Comparison of ENCODE assay signal across 20 cellular contexts in the genomic region with DNA sequence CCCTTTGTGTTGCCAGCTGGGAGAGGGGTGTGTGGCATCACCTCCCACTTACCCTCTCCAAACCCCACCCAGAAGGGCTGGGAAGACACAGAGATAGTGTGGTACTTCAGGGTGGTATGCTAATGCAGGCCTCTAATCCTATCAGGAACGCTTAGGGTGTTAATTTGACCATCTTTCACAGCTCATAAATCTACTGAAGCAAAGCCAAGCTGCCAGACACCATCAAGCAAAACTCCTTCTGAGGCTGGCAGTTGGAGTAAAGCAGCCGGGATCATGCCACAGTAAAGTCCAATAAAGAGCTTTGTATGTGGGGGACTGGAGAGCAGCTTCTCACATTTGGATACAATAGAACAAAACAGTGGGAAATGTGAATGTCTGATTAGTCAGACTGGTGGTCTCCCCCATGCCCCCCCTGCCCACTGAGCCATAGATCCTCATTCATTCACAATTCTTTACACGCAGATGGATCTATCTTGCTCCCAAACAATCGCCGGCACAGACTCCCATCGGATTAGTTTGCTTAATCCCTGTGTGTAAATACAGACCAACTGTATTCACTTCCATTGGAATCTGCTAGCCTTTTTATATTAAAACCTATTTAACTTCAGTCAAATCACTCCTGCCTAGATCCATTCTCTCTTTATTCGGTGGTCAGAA. TPM values are rescaled to one million over a fixed set of nuclear protein-coding genes. Genes with fewer than 3 reads are reported as not detected.
DNase-seq lines count a peak whose midpoint lies in the region; ATAC-seq and TF ChIP-seq lines count a peak whose summit lies in the region.
"Had no signal": no experiment of that assay in that cellular context is flagged by ENCODE, and none has a peak within 500 bp of the region (broad histone marks: within the 10 kb centered on the region; RNA-seq: fewer than 3 reads in every experiment).

No MANE protein-coding gene starts in this region.

- WGBS in hepatocyte (ENCODE audit: low lambda C conversion rate, missing lambda C conversion rate): 16% methylated on average over 7 of the region's 7 CpGs

- peak; percentile 19 for DNase-seq in NCI-H1694 treated with DMSO at 0.1 percent for 48 hours (lab: John Stamatoyannopoulos, UW)
- DNase-seq in NCI-H1694 (lab: John Stamatoyannopoulos, UW): no peak
- peak; percentile 89 for DNase-seq in NCI-H82 treated with DMSO at 0.1 percent for 48 hours (lab: John Stamatoyannopoulos, UW; ENCODE audit: unreplicated experiment)
- no peak for DNase-seq in hepatocyte (ENCODE audit: low spot score)
- DNase-seq in retinal pigment epithelial cell (ENCODE audit: low read depth): peak; percentile 59
- no peak for DNase-seq in left lung
- DNase-seq: activated CD4-positive, alpha-beta T cell treated with anti-CD3 and anti-CD28 coated beads for 48 hours; activated CD8-positive, alpha-beta memory T cell treated with anti-CD3 and anti-CD28 coated beads, Interleukin-2, amount 50 U/mL, for 4 hours; activated naive CD4-positive, alpha-beta T cell; cortex of kidney; foreskin melanocyte; left ventricle myocardium inferior; NCI-H1417; NCI-H226; posterior cingulate gyrus had no signal

- H4K20me1 ChIP-seq in hepatocyte (ENCODE audit: insufficient read depth, poor library complexity, severe bottlenecking): no peaks in the 10 kb centered on the region

- H3K4me3 ChIP-seq in hepatocyte: no peak overlapping the region
- H3K4me3 ChIP-seq in retinal pigment epithelial cell (ENCODE audit: low read length): peak overlapping the region; percentile 6
- H3K4me3 ChIP-seq in left lung: no peak overlapping the region
- H3K4me3 ChIP-seq: A549, left ventricle myocardium inferior, SK-N-MC had no signal

- H3K4me2 ChIP-seq in hepatocyte: peak overlapping the region; percentile 42
- H3K4me2 ChIP-seq: A549 had no signal

- H3K36me3 ChIP-seq in hepatocyte (replicated peaks; ENCODE audit: insufficient read depth, low read depth) (no peaks in the 10 kb centered on the region), left lung (no peaks in the 10 kb centered on the region)
- H3K36me3 ChIP-seq: left ventricle myocardium inferior had no signal

- H3K27ac ChIP-seq in hepatocyte (no peak overlapping the region), left lung (no peak overlapping the region)
- H3K27ac ChIP-seq: A549, C4-2B, left ventricle myocardium inferior, SK-N-MC had no signal

- H3K79me2 ChIP-seq in hepatocyte: no peaks in the 10 kb centered on the region

- H3K9me2 ChIP-seq in hepatocyte (replicated peaks; ENCODE audit: insufficient read depth): no peaks in the 10 kb centered on the region

- peaks cover 8% of the 10 kb centered on the region for H3K4me1 ChIP-seq in hepatocyte (ENCODE audit: insufficient read depth)
- H3K4me1 ChIP-seq in left lung: no peaks in the 10 kb centered on the region
- H3K4me1 ChIP-seq: A549 had no signal

- intact Hi-C loops in left lung (cut with DNase I): no loop called here

- ATAC-seq in GM21515 (IDR thresholded peaks at IDR 0.05; ENCODE audit: unreplicated experiment) (no peak), GM21390 (IDR thresholded peaks at IDR 0.05; ENCODE audit: unreplicated experiment) (no peak), left lung (no peak)

- peak overlapping the region; percentile 48 for H2AFZ ChIP-seq in hepatocyte

- no peaks in the 10 kb centered on the region for H3K27me3 ChIP-seq in hepatocyte
- H3K27me3 ChIP-seq in left lung: no peaks in the 10 kb centered on the region

- H3K9me3 ChIP-seq in hepatocyte (ENCODE audit: low read depth) (no peaks in the 10 kb centered on the region), left lung (no peaks in the 10 kb centered on the region)
- H3K9me3 ChIP-seq: A549 had no signal

- TF ChIP-seq CTCF in hepatocyte (IDR thresholded peaks at IDR 0.05; ENCODE audit: poor library complexity): no peak
- TF ChIP-seq CTCF in retinal pigment epithelial cell (conservative IDR thresholded peaks at IDR 0.05; ENCODE audit: low read depth, low read length): no peak
- TF ChIP-seq CTCF in left lung (IDR thresholded peaks at IDR 0.05): no peak

RNA-seq across cellular contexts. Expression of a gene that starts 29.6 kb away (rescaled TPM):
- total RNA-seq in hepatocyte: 1.5 and 2.4 TPM in 2 replicates
- polyA plus RNA-seq in hepatocyte: 2.6 and 5.6 TPM in 2 replicates
- total RNA-seq in left lung: 1 to 10 TPM in 1 of 2 donors, under 1 TPM in 1; 0.76 to 1.5 TPM

RNA-seq across cellular contexts. Expression of a gene that starts 43.9 kb away (rescaled TPM):
- total RNA-seq in hepatocyte: 45.0 and 45.4 TPM in 2 replicates
- 15.3 and 21.5 TPM in 2 replicates for polyA plus RNA-seq in hepatocyte
- total RNA-seq in left lung: 10 to 100 TPM; 24.2 to 29.1 TPM

Comparison
In these comparisons a context has a peak if more than half of its experiments do, and no peak if none do; other contexts are left out.
1. DNase-seq: peak in NCI-H1694 treated with DMSO at 0.1 percent for 48 hours (single experiment), NCI-H82 treated with DMSO at 0.1 percent for 48 hours (single experiment) and retinal pigment epithelial cell (single experiment); none in NCI-H1694 (single experiment), hepatocyte (single experiment) and left lung (0 of 2).